In the genomic region with DNA sequence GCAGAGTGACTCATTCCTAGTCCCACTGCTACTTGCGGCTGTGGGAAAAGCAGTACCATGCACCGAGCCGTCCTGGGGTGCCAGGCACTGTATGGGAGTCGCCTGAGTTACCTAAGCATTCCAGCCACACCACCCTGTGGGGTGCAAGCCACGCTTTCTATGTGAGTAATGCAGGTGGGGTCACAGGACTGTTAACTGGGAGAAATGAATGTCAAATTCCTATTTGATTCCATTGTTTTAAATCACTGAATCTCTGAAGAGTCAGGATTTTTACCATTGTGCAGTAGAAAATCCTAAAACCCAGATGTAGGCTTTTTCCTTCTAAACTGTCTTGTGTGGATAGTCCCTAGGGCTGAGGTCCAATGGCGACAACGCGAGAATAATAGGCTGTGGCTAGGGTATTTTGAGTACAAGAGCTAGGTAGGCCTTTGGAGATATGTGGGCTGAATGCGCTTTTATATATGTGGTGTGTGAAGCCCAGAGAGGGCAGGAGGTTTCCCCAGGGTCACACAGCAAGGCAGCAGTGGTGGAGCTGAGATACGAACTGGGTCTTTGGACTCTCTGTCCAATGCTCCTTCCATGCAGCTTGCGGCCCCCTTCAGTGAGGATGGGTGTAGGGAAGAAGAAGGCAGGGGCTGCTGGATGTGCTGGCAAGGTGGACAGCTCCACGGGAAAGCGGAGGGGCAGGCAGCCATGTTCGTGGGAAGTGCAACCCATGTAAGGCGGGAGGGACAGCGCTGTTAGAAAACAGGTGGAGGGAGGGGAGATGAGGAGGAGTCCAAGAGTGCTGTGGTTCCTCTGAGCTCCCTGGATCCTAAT, we compare ENCODE assay signal across 18 cellular contexts.
DNase-seq lines count a peak whose midpoint lies in the region; ATAC-seq and TF ChIP-seq lines count a peak whose summit lies in the region.
"Had no signal": no experiment of that assay in that cellular context is flagged by ENCODE, and none has a peak within 500 bp of the region (broad histone marks: within the 10 kb centered on the region; RNA-seq: fewer than 3 reads in every experiment).

No MANE protein-coding gene starts in this region.

- intact Hi-C loops in body of pancreas (cut with DNase I) (no loop called here), prostate gland (cut with DNase I) (no loop called here), esophagus squamous epithelium (cut with DNase I) (no loop called here)

- peak; percentile 35 for ATAC-seq in body of pancreas
- ATAC-seq in upper lobe of left lung (ENCODE audit: low FRiP score in 2 of 2), result peak; percentile 35 to 70
- ATAC-seq: activated CD8-positive, alpha-beta memory T cell treated with anti-CD3 and anti-CD28 coated beads, Interleukin-2, amount 10 ng/mL, durations not matched to agents 7 days and 5 days; psoas muscle; SK-N-SH treated with all-trans-retinoic acid at 6 μM for 48 hours had no signal

- H3K27me3 Mint-ChIP-seq in activated CD4-positive, alpha-beta memory T cell treated with anti-CD3 and anti-CD28 coated beads, Interleukin-2, amount 10 ng/mL, durations not matched to agents 7 days and 5 days, result no peaks in the 10 kb centered on the region
- H3K27me3 Mint-ChIP-seq: CD4-positive, CD25-positive, alpha-beta regulatory T cell had no signal

- H3K4me3 ChIP-seq in body of pancreas (no peak overlapping the region), upper lobe of left lung (no peak overlapping the region), prostate gland (no peak overlapping the region), esophagus squamous epithelium (no peak overlapping the region)
- H3K4me3 ChIP-seq: psoas muscle, tibial nerve had no signal

- no peaks in the 10 kb centered on the region for H3K4me1 Mint-ChIP-seq in activated CD4-positive, alpha-beta memory T cell treated with anti-CD3 and anti-CD28 coated beads, Interleukin-2, amount 10 ng/mL, durations not matched to agents 7 days and 5 days
- H3K4me1 Mint-ChIP-seq: activated CD8-positive, alpha-beta memory T cell treated with anti-CD3 and anti-CD28 coated beads, Interleukin-2, amount 10 ng/mL, durations not matched to agents 7 days and 5 days; CD4-positive, CD25-positive, alpha-beta regulatory T cell had no signal

- H3K9me3 Mint-ChIP-seq in activated CD4-positive, alpha-beta memory T cell treated with anti-CD3 and anti-CD28 coated beads, Interleukin-2, amount 10 ng/mL, durations not matched to agents 7 days and 5 days, result peaks cover 5% of the 10 kb centered on the region

- CTCF ChIA-PET in activated CD4-positive, alpha-beta memory T cell treated with anti-CD3 and anti-CD28 coated beads, Interleukin-2, amount 10 ng/mL, durations not matched to agents 7 days and 5 days (lab: Charles Lee), result interaction anchor here (0.7 kb wide), 1 partner anchor 30 kb away, joined by 4 read pairs; no protein-coding TSS in a partner anchor

- no peaks in the 10 kb centered on the region for H3K36me3 ChIP-seq in body of pancreas (replicated peaks in 1 of 2; ENCODE audit: insufficient read depth in 1 of 2, low read depth in 2 of 2)
- H3K36me3 ChIP-seq in upper lobe of left lung, result no peaks in the 10 kb centered on the region
- H3K36me3 ChIP-seq in prostate gland, result no peaks in the 10 kb centered on the region
- H3K36me3 ChIP-seq in esophagus squamous epithelium, result no peaks in the 10 kb centered on the region
- H3K36me3 ChIP-seq: tibial nerve, WERI-Rb-1 had no signal

- H3K4me1 ChIP-seq in body of pancreas, result peaks cover 14% of the 10 kb centered on the region
- peaks cover 0 to 9% (median 6%) of the 10 kb centered on the region in 4 donors for H3K4me1 ChIP-seq in upper lobe of left lung
- no peaks in the 10 kb centered on the region for H3K4me1 ChIP-seq in prostate gland (replicated peaks)
- H3K4me1 ChIP-seq in esophagus squamous epithelium, result peaks cover 3 to 19% (median 5%) of the 10 kb centered on the region in 3 donors
- H3K4me1 ChIP-seq: psoas muscle had no signal

- no peak for DNase-seq in body of pancreas
- peak; percentile 92 for DNase-seq in kidney glomerular epithelial cell (lab: John Stamatoyannopoulos, UW)
- DNase-seq in upper lobe of left lung, result peak in 1 of 2 donors; percentile 72
- no peak for DNase-seq in activated CD4-positive, alpha-beta memory T cell treated with anti-CD3 and anti-CD28 coated beads, Interleukin-2, amount 10 ng/mL, durations not matched to agents 7 days and 5 days
- no peak for DNase-seq in NCI-H2107 treated with DMSO at 0.1 percent for 48 hours (lab: John Stamatoyannopoulos, UW; ENCODE audit: unreplicated experiment)
- DNase-seq in prostate gland (ENCODE audit: low spot score), result no peak
- DNase-seq in esophagus squamous epithelium (lab: John Stamatoyannopoulos, UW), result no peak
- DNase-seq: activated CD8-positive, alpha-beta memory T cell treated with anti-CD3 and anti-CD28 coated beads, Interleukin-2, amount 10 ng/mL, durations not matched to agents 7 days and 5 days; activated naive CD4-positive, alpha-beta T cell; CD4-positive, CD25-positive, alpha-beta regulatory T cell; effector CD8-positive, alpha-beta T cell; left cardiac atrium; NCI-H2171 treated with DMSO at 0.1 percent for 48 hours; psoas muscle had no signal

- TF ChIP-seq EP300 in Ishikawa (IDR thresholded peaks at IDR 0.05; ENCODE audit: borderline replicate concordance) (peak; percentile 100), upper lobe of left lung (IDR thresholded peaks at IDR 0.05) (no peak)

- H3K27me3 ChIP-seq in body of pancreas (no peaks in the 10 kb centered on the region), upper lobe of left lung (no peaks in the 10 kb centered on the region), prostate gland (replicated peaks; ENCODE audit: insufficient read depth) (no peaks in the 10 kb centered on the region), esophagus squamous epithelium (no peaks in the 10 kb centered on the region)
- H3K27me3 ChIP-seq: tibial nerve had no signal

- 87% methylated on average over 16 of the region's 16 CpGs for WGBS in body of pancreas, 2 donors
- 89% methylated on average over 16 of the region's 16 CpGs for WGBS in upper lobe of left lung, 2 donors
- 94% methylated on average over 16 of the region's 16 CpGs for WGBS in prostate gland
- 73 to 84% methylated on average over 13 to 14 of the region's 16 CpGs for WGBS in esophagus squamous epithelium, 2 donors

- peak overlapping the region in 1 of 4 donors; percentile 40 for H3K27ac ChIP-seq in body of pancreas
- no peak overlapping the region for H3K27ac ChIP-seq in upper lobe of left lung
- H3K27ac ChIP-seq in prostate gland, result no peak overlapping the region
- peak overlapping the region in 1 of 4 donors; percentile 22 for H3K27ac ChIP-seq in esophagus squamous epithelium
- H3K27ac ChIP-seq: psoas muscle, tibial nerve, WERI-Rb-1 had no signal

- no peaks in the 10 kb centered on the region for H3K36me3 Mint-ChIP-seq in activated CD4-positive, alpha-beta memory T cell treated with anti-CD3 and anti-CD28 coated beads, Interleukin-2, amount 10 ng/mL, durations not matched to agents 7 days and 5 days (ENCODE audit: low read depth)
- H3K36me3 Mint-ChIP-seq: activated CD8-positive, alpha-beta memory T cell treated with anti-CD3 and anti-CD28 coated beads, Interleukin-2, amount 10 ng/mL, durations not matched to agents 7 days and 5 days; CD4-positive, CD25-positive, alpha-beta regulatory T cell had no signal

- TF ChIP-seq RAD21 in Ishikawa (IDR thresholded peaks at IDR 0.05; ENCODE audit: low read depth), result peak; percentile 43

- no peak for TF ChIP-seq POLR2A in body of pancreas (IDR thresholded peaks at IDR 0.05)
- TF ChIP-seq POLR2A in upper lobe of left lung (IDR thresholded peaks at IDR 0.05), result no peak
- no peak for TF ChIP-seq POLR2A in prostate gland (IDR thresholded peaks at IDR 0.05)
- no peak for TF ChIP-seq POLR2A in esophagus squamous epithelium (IDR thresholded peaks at IDR 0.05)

- no peaks in the 10 kb centered on the region for H3K9me3 ChIP-seq in body of pancreas
- H3K9me3 ChIP-seq in upper lobe of left lung, result no peaks in the 10 kb centered on the region
- no peaks in the 10 kb centered on the region for H3K9me3 ChIP-seq in prostate gland
- H3K9me3 ChIP-seq in esophagus squamous epithelium, result no peaks in the 10 kb centered on the region
- H3K9me3 ChIP-seq: psoas muscle, tibial nerve had no signal

- POLR2A ChIA-PET in activated CD4-positive, alpha-beta memory T cell treated with anti-CD3 and anti-CD28 coated beads, Interleukin-2, amount 10 ng/mL, durations not matched to agents 7 days and 5 days (lab: Charles Lee), result no interaction called here

- H3K4me3 Mint-ChIP-seq in activated CD4-positive, alpha-beta memory T cell treated with anti-CD3 and anti-CD28 coated beads, Interleukin-2, amount 10 ng/mL, durations not matched to agents 7 days and 5 days, result no peak overlapping the region
- H3K4me3 Mint-ChIP-seq: activated CD8-positive, alpha-beta memory T cell treated with anti-CD3 and anti-CD28 coated beads, Interleukin-2, amount 10 ng/mL, durations not matched to agents 7 days and 5 days; CD4-positive, CD25-positive, alpha-beta regulatory T cell had no signal

- H3K27ac Mint-ChIP-seq in activated CD4-positive, alpha-beta memory T cell treated with anti-CD3 and anti-CD28 coated beads, Interleukin-2, amount 10 ng/mL, durations not matched to agents 7 days and 5 days, result no peak overlapping the region
- H3K27ac Mint-ChIP-seq: activated CD8-positive, alpha-beta memory T cell treated with anti-CD3 and anti-CD28 coated beads, Interleukin-2, amount 10 ng/mL, durations not matched to agents 7 days and 5 days; CD4-positive, CD25-positive, alpha-beta regulatory T cell had no signal

- no peak for TF ChIP-seq CTCF in body of pancreas (IDR thresholded peaks at IDR 0.05)
- TF ChIP-seq CTCF in upper lobe of left lung (IDR thresholded peaks at IDR 0.05), result no peak
- TF ChIP-seq CTCF in prostate gland (IDR thresholded peaks at IDR 0.05), result no peak
- no peak for TF ChIP-seq CTCF in esophagus squamous epithelium (IDR thresholded peaks at IDR 0.05)

TF ChIP-seq in Ishikawa, 13 proteins besides CTCF, POLR2A, EP300 and RAD21 (continues in another document):
- TF ChIP-seq TCF12 (IDR thresholded peaks at IDR 0.05; ENCODE audit: low read depth), result peak; percentile 99
- TF ChIP-seq, protein P1, sequence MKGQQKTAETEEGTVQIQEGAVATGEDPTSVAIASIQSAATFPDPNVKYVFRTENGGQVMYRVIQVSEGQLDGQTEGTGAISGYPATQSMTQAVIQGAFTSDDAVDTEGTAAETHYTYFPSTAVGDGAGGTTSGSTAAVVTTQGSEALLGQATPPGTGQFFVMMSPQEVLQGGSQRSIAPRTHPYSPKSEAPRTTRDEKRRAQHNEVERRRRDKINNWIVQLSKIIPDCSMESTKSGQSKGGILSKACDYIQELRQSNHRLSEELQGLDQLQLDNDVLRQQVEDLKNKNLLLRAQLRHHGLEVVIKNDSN (IDR thresholded peaks at IDR 0.05), result no peak
- peak; percentile 75; the same call in 1 of the 2 replicates for TF ChIP-seq CEBPB (IDR thresholded peaks at IDR 0.05)
- TF ChIP-seq YY1 (IDR thresholded peaks at IDR 0.05; ENCODE audit: low read depth), result peak; percentile 65
- TF ChIP-seq TAF1 (IDR thresholded peaks at IDR 0.05; ENCODE audit: low read depth), result no peak
- peak; percentile 96 for TF ChIP-seq NFIC (IDR thresholded peaks at IDR 0.05)
- TF ChIP-seq, protein P2, sequence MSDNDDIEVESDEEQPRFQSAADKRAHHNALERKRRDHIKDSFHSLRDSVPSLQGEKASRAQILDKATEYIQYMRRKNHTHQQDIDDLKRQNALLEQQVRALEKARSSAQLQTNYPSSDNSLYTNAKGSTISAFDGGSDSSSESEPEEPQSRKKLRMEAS (IDR thresholded peaks at IDR 0.05), result peak; percentile 81
- peak; percentile 100 for TF ChIP-seq TEAD4 (IDR thresholded peaks at IDR 0.05)
